ENCODE assay signal across 12 cellular contexts in genomic region chrX:149746390-149747007, GRCh38. TPM values are rescaled to one million over a fixed set of nuclear protein-coding genes. Genes with fewer than 3 reads are reported as not detected.
"Had no signal": no experiment of that assay in that cellular context is flagged by ENCODE, and none has a peak within 500 bp of the region (broad histone marks: within the 10 kb centered on the region; RNA-seq: fewer than 3 reads in every experiment).

No MANE protein-coding gene starts in this region.

RNA-seq across cellular contexts. Expression of gene MAGEA11, which starts 34.6 kb away (rescaled TPM):
- total RNA-seq: activated naive CD4-positive, alpha-beta T cell treated with anti-CD3 and anti-CD28 coated beads for 36 hours; activated naive CD8-positive, alpha-beta T cell treated with anti-CD3 and anti-CD28 coated beads, Interleukin-2, amount 10 ng/mL, durations not matched to agents 7 days and 5 days; activated T-cell treated with anti-CD3 and anti-CD28 coated beads, Interleukin-2, amount 50 U/mL, for 72 hours; cardiac septum; chondrocyte; liver; myocyte; ovary; psoas muscle; right atrium auricular region; T-cell; urinary bladder had no signal
- polyA plus RNA-seq: liver, ovary, psoas muscle, urinary bladder had no signal

RNA-seq across cellular contexts. Expression of gene MAGEA9, which starts 35.2 kb away (rescaled TPM):
- total RNA-seq: activated naive CD4-positive, alpha-beta T cell treated with anti-CD3 and anti-CD28 coated beads for 36 hours; activated naive CD8-positive, alpha-beta T cell treated with anti-CD3 and anti-CD28 coated beads, Interleukin-2, amount 10 ng/mL, durations not matched to agents 7 days and 5 days; activated T-cell treated with anti-CD3 and anti-CD28 coated beads, Interleukin-2, amount 50 U/mL, for 72 hours; cardiac septum; chondrocyte; liver; myocyte; ovary; psoas muscle; right atrium auricular region; T-cell; urinary bladder had no signal
- polyA plus RNA-seq: liver, ovary, psoas muscle, urinary bladder had no signal
